ENCODE assay signal across 15 cellular contexts in genomic region chr5:181234455-181235306, GRCh38. TPM values are rescaled to one million over a fixed set of nuclear protein-coding genes. Genes with fewer than 3 reads are reported as not detected.
DNase-seq lines count a peak whose midpoint lies in the region; ATAC-seq and TF ChIP-seq lines count a peak whose summit lies in the region.
"Had no signal": no experiment of that assay in that cellular context is flagged by ENCODE, and none has a peak within 500 bp of the region (broad histone marks: within the 10 kb centered on the region; RNA-seq: fewer than 3 reads in every experiment).

No MANE protein-coding gene starts in this region.

- H3K9me3 ChIP-seq in DOHH2 (ENCODE audit: control insufficient read depth, insufficient read depth, low read length), result no peaks in the 10 kb centered on the region
- no peaks in the 10 kb centered on the region for H3K9me3 ChIP-seq in naive thymus-derived CD4-positive, alpha-beta T cell (ENCODE audit: control insufficient read depth in 2 of 3, low read length in 3 of 3)
- H3K9me3 ChIP-seq: body of pancreas had no signal

- peaks cover 14% of the 10 kb centered on the region for H3K4me1 ChIP-seq in DOHH2 (ENCODE audit: control insufficient read depth, low read length)
- peaks cover 0 to 5% of the 10 kb centered on the region in 2 donors for H3K4me1 ChIP-seq in naive thymus-derived CD4-positive, alpha-beta T cell (ENCODE audit: control insufficient read depth in 2 of 2, insufficient read depth in 2 of 2, low read length in 2 of 2)

- CTCF ChIA-PET in HEK293T (lab: Yijun Ruan, JAX), result interaction anchor here (1.6 kb wide), 1 partner anchor 10 kb away, joined by 4 read pairs; no protein-coding TSS in a partner anchor
- CTCF ChIA-PET in naive thymus-derived CD4-positive, alpha-beta T cell (lab: Charles Lee), result no interaction called here

- H3K27ac ChIP-seq in DOHH2 (ENCODE audit: low read depth, low read length), result peak overlapping the region; percentile 7; the same call in 1 of the 2 replicates
- H3K27ac ChIP-seq in naive thymus-derived CD4-positive, alpha-beta T cell (ENCODE audit: low read depth, low read length), result no peak overlapping the region
- H3K27ac ChIP-seq: body of pancreas, skin epidermis had no signal

- no peak overlapping the region for H3K4me3 ChIP-seq in DOHH2 (ENCODE audit: low read length)
- no peak overlapping the region for H3K4me3 ChIP-seq in naive thymus-derived CD4-positive, alpha-beta T cell (ENCODE audit: low read length)
- H3K4me3 ChIP-seq: body of pancreas, skin epidermis had no signal

- peaks cover 18% of the 10 kb centered on the region for H4K20me1 ChIP-seq in DOHH2 (ENCODE audit: control insufficient read depth, insufficient read depth, low read depth, low read length)

- H3K4me1 Mint-ChIP-seq in activated naive CD8-positive, alpha-beta T cell (ENCODE audit: low read depth), result peaks cover 39% of the 10 kb centered on the region
- peaks cover 15 to 44% (median 31%) of the 10 kb centered on the region in 7 donors for H3K4me1 Mint-ChIP-seq in naive thymus-derived CD4-positive, alpha-beta T cell

- peaks cover 18% of the 10 kb centered on the region for H3K79me2 ChIP-seq in DOHH2 (ENCODE audit: control insufficient read depth, low read length)

- peaks cover 13% of the 10 kb centered on the region for H3K36me3 Mint-ChIP-seq in activated naive CD8-positive, alpha-beta T cell
- peaks cover 14 to 71% (median 53%) of the 10 kb centered on the region in 5 donors for H3K36me3 Mint-ChIP-seq in naive thymus-derived CD4-positive, alpha-beta T cell

- TF ChIP-seq CTCF in DOHH2 (IDR thresholded peaks at IDR 0.05; ENCODE audit: low read depth, low read length, poor library complexity, severe bottlenecking), result no peak

- DNase-seq in HEK293T (ENCODE audit: extremely low spot score) (no peak), RKO (ENCODE audit: low spot score) (no peak), NCI-H526 (lab: John Stamatoyannopoulos, UW) (no peak)
- no peak for DNase-seq in naive thymus-derived CD4-positive, alpha-beta T cell
- DNase-seq in activated effector memory CD4-positive, alpha-beta T cell treated with anti-CD3 and anti-CD28 coated beads, Interleukin-2, amount 50 U/mL, for 16 hours, result no peak
- DNase-seq: body of pancreas; EL; KG1; NCI-H748 treated with DMSO at 0.1 percent for 48 hours; stimulated activated naive CD4-positive, alpha-beta T cell had no signal

- H3F3A ChIP-seq in DOHH2 (ENCODE audit: control insufficient read depth, insufficient read depth), result peaks cover 59% of the 10 kb centered on the region

- POLR2A ChIA-PET in HEK293T (lab: Yijun Ruan, JAX), result interaction anchor here (0.6 to 3.1 kb wide), 8 partner anchors 8 to 45 kb away, joined by 3 to 26 read pairs (median 7); partner anchors contain the start of genes RACK1, TRIM41 and TRIM52
- POLR2A ChIA-PET in naive thymus-derived CD4-positive, alpha-beta T cell (lab: Charles Lee), result interaction anchor here (0.6 to 14.6 kb wide), 8 partner anchors 8 to 1617 kb away, joined by 3 to 241 read pairs (median 4); partner anchors contain the start of genes RACK1 and TRIM41

- peaks cover 80% of the 10 kb centered on the region for H3K36me3 ChIP-seq in DOHH2 (ENCODE audit: control insufficient read depth, low read length)
- peaks cover 36 to 94% (median 37%) of the 10 kb centered on the region in 3 experiments for H3K36me3 ChIP-seq in naive thymus-derived CD4-positive, alpha-beta T cell (ENCODE audit: control insufficient read depth in 2 of 3, insufficient read depth in 3 of 3, low read length in 3 of 3)

- no peaks in the 10 kb centered on the region for H3K9me3 Mint-ChIP-seq in activated naive CD8-positive, alpha-beta T cell (ENCODE audit: low read depth)
- H3K9me3 Mint-ChIP-seq in naive thymus-derived CD4-positive, alpha-beta T cell, result peaks cover 0 to 3% (median 0%) of the 10 kb centered on the region in 11 donors

- no peak overlapping the region for H3K4me3 Mint-ChIP-seq in activated naive CD8-positive, alpha-beta T cell
- no peak overlapping the region for H3K4me3 Mint-ChIP-seq in naive thymus-derived CD4-positive, alpha-beta T cell

- H3K27ac Mint-ChIP-seq in activated naive CD8-positive, alpha-beta T cell, result peak overlapping the region; percentile 77
- peak overlapping the region in 6 of 9 donors; percentile 15 to 78 (median 23) for H3K27ac Mint-ChIP-seq in naive thymus-derived CD4-positive, alpha-beta T cell

- H3K27me3 ChIP-seq in DOHH2 (ENCODE audit: control insufficient read depth, low read length), result no peaks in the 10 kb centered on the region
- H3K27me3 ChIP-seq in naive thymus-derived CD4-positive, alpha-beta T cell (ENCODE audit: control insufficient read depth in 2 of 2, insufficient read depth in 2 of 2, low read length in 2 of 2), result no peaks in the 10 kb centered on the region
- H3K27me3 ChIP-seq: body of pancreas had no signal

- intact Hi-C loops in naive thymus-derived CD4-positive, alpha-beta T cell (cut with micrococcal nuclease), result no loop called here

- H3K9me2 ChIP-seq in DOHH2 (replicated peaks; ENCODE audit: control insufficient read depth, low read length), result no peaks in the 10 kb centered on the region

- H3K27me3 Mint-ChIP-seq in activated naive CD8-positive, alpha-beta T cell, result no peaks in the 10 kb centered on the region
- no peaks in the 10 kb centered on the region for H3K27me3 Mint-ChIP-seq in naive thymus-derived CD4-positive, alpha-beta T cell

- ATAC-seq in naive thymus-derived CD4-positive, alpha-beta T cell, result no peak
- ATAC-seq in GM19035 (IDR thresholded peaks at IDR 0.05; ENCODE audit: unreplicated experiment), result no peak
- ATAC-seq: activated CD4-positive, CD25-positive, alpha-beta regulatory T cell treated with anti-CD3 and anti-CD28 coated beads, Interleukin-2, amount 50 U/mL, for 24 hours; body of pancreas had no signal

- H3K4me2 ChIP-seq in DOHH2 (ENCODE audit: low read length), result no peak overlapping the region

TF ChIP-seq in HEK293T, 16 proteins besides CTCF, POLR2A, EP300 and RAD21:
- TF ChIP-seq L3MBTL2 (conservative IDR thresholded peaks at IDR 0.05), result no peak; the same call in 1 of the 2 replicates
- TF ChIP-seq FOXK2 (IDR thresholded peaks at IDR 0.05), result no peak
- no peak for TF ChIP-seq SUZ12 (IDR thresholded peaks at IDR 0.05)
- TF ChIP-seq ELF4 (IDR thresholded peaks at IDR 0.05), result no peak
- no peak for TF ChIP-seq FOXM1 (IDR thresholded peaks at IDR 0.05; ENCODE audit: borderline replicate concordance)
- TF ChIP-seq CTBP1 (IDR thresholded peaks at IDR 0.05; ENCODE audit: borderline replicate concordance), result no peak
- 0 out of 2 replicates have a peak, but pooled peaks have one; percentile 16 for TF ChIP-seq LEF1 (IDR thresholded peaks at IDR 0.05; ENCODE audit: borderline replicate concordance)
- no peak for TF ChIP-seq HDGF (IDR thresholded peaks at IDR 0.05; ENCODE audit: borderline replicate concordance)
- TF ChIP-seq PKNOX1 (IDR thresholded peaks at IDR 0.05), result no peak
- TF ChIP-seq BHLHE40 (IDR thresholded peaks at IDR 0.05; ENCODE audit: borderline replicate concordance), result peak; percentile 40; the same call in 1 of the 2 replicates

RNA-seq across cellular contexts. Expression of gene RACK1, which starts 9.0 kb away (rescaled TPM):
- 1,000 to 10,000 TPM; 1,703 to 2,739 (median 2,322) TPM for total RNA-seq in naive thymus-derived CD4-positive, alpha-beta T cell
- 1,000 to 10,000 TPM; 2,748 to 2,829 TPM for polyA plus RNA-seq in naive thymus-derived CD4-positive, alpha-beta T cell

RNA-seq across cellular contexts. Expression of gene TRIM41, which starts 11.6 kb away (rescaled TPM):
- 10 to 100 TPM; 27.3 to 36.5 (median 32.6) TPM for total RNA-seq in naive thymus-derived CD4-positive, alpha-beta T cell
- 1 to 10 TPM in 1 of 2 donors, under 1 TPM in 1; 0.72 to 1.1 TPM for polyA plus RNA-seq in naive thymus-derived CD4-positive, alpha-beta T cell

RNA-seq across cellular contexts. Expression of gene TRIM52, which starts 26.3 kb away (rescaled TPM):
- total RNA-seq in naive thymus-derived CD4-positive, alpha-beta T cell, result 10 to 100 TPM; 31.4 to 71.6 (median 35.7) TPM
- polyA plus RNA-seq in naive thymus-derived CD4-positive, alpha-beta T cell, result 10 to 100 TPM; 39.2 to 50.5 TPM

RNA-seq across cellular contexts. Expression of gene TRIM7, which starts 29.7 kb away (rescaled TPM):
- total RNA-seq in naive thymus-derived CD4-positive, alpha-beta T cell, result 1 to 10 TPM; 1.1 to 6.1 (median 3.6) TPM
- polyA plus RNA-seq in naive thymus-derived CD4-positive, alpha-beta T cell, result under 1 TPM in 1 of 2 donors, not detected in 1; 0.28 TPM
